Comparison of ENCODE assay signal across 1 cellular context in genomic region chr18:61608306-61608705, GRCh38.
TF ChIP-seq lines count a peak whose summit lies in the region.

No MANE protein-coding gene starts in this region.

TF ChIP-seq in H1, 55 proteins besides CTCF, POLR2A, EP300 and RAD21 (continued from another document):
- no peak for TF ChIP-seq JUND (IDR thresholded peaks at IDR 0.05; ENCODE audit: low read length)
- TF ChIP-seq BCL11A (IDR thresholded peaks at IDR 0.05; ENCODE audit: low read depth in 2 of 2, low read length in 2 of 2) = no peak
- TF ChIP-seq EGR1 (IDR thresholded peaks at IDR 0.05; ENCODE audit: borderline replicate concordance, low read depth, low read length) = no peak
- TF ChIP-seq FOSL1 (IDR thresholded peaks at IDR 0.05; ENCODE audit: insufficient read depth, low read depth, low read length) = no peak
- TF ChIP-seq RFX5 (IDR thresholded peaks at IDR 0.05; ENCODE audit: borderline replicate concordance, low read depth, low read length) = no peak
- TF ChIP-seq POLR2AphosphoS5 (IDR thresholded peaks at IDR 0.05; ENCODE audit: low read depth, low read length) = no peak
- TF ChIP-seq HDAC6 (IDR thresholded peaks at IDR 0.05; ENCODE audit: low read depth, low read length) = no peak
- no peak for TF ChIP-seq PHF8 (conservative IDR thresholded peaks at IDR 0.05; ENCODE audit: low read depth, low read length)
- no peak for TF ChIP-seq SUZ12 (IDR thresholded peaks at IDR 0.05; ENCODE audit: low read length)
- no peak for TF ChIP-seq TEAD4 (IDR thresholded peaks at IDR 0.05; ENCODE audit: low read depth, low read length)
